ENCODE assay signal across 8 cellular contexts in genomic region chr10:45000764-45001381, GRCh38. TPM values are rescaled to one million over a fixed set of nuclear protein-coding genes. Genes with fewer than 3 reads are reported as not detected.
DNase-seq lines count a peak whose midpoint lies in the region; ATAC-seq and TF ChIP-seq lines count a peak whose summit lies in the region.

Gene ZNF22, plus strand, starts transcription at chr10:45000923. Its CDS starts 2,446 bp downstream, at chr10:45003369.

- WGBS in ovary, 3 donors = 1 to 2% (median 1%) methylated on average over 66 to 79 of the region's 79 CpGs
- 0 to 3% methylated on average over 24 to 25 of the region's 79 CpGs for WGBS in tibial nerve, 2 donors

- peak; percentile 65 for TF ChIP-seq POLR2A in ovary (IDR thresholded peaks at IDR 0.05)
- peak; percentile 48 to 71 for TF ChIP-seq POLR2A in tibial nerve (IDR thresholded peaks at IDR 0.05)

- peaks cover 32% of the 10 kb centered on the region for H3K36me3 Mint-ChIP-seq in activated naive CD4-positive, alpha-beta T cell treated with anti-CD3 and anti-CD28 coated beads for 36 hours (ENCODE audit: low read depth)

- peak within 1 kb of the TSS; percentile 71 for H3K4me3 ChIP-seq in SJSA1
- H3K4me3 ChIP-seq in ovary = peak within 1 kb of the TSS; percentile 64
- peak within 1 kb of the TSS; percentile 50 to 68 (median 62) for H3K4me3 ChIP-seq in tibial nerve

- intact Hi-C loops in activated naive CD4-positive, alpha-beta T cell treated with anti-CD3 and anti-CD28 coated beads for 36 hours (cut with micrococcal nuclease) = loop anchor here (2.0 to 10.0 kb wide), 9 partner anchors 26 to 1031 kb away; partner anchors contain the start of genes NCOA4, RASSF4, TIMM23 and WASHC2C
- intact Hi-C loops in ovary (cut with DNase I) = loop anchor here in 1 of 4 donors (10.0 kb wide), 1 partner anchor 66 kb away; no protein-coding TSS in a partner anchor

- TF ChIP-seq CTCF in ovary (IDR thresholded peaks at IDR 0.05) (peak in 2 of 3 donors; percentile 32 to 36), tibial nerve (IDR thresholded peaks at IDR 0.05) (peak in 4 of 5 experiments; percentile 14 to 42 (median 22))

- H3K4me3 Mint-ChIP-seq in activated naive CD4-positive, alpha-beta T cell treated with anti-CD3 and anti-CD28 coated beads for 36 hours = peak within 1 kb of the TSS; percentile 83

- H3K27me3 Mint-ChIP-seq in activated naive CD4-positive, alpha-beta T cell treated with anti-CD3 and anti-CD28 coated beads for 36 hours (ENCODE audit: low read depth) = no peaks in the 10 kb centered on the region

- peaks cover 26% of the 10 kb centered on the region for H3K4me1 Mint-ChIP-seq in activated naive CD4-positive, alpha-beta T cell treated with anti-CD3 and anti-CD28 coated beads for 36 hours (ENCODE audit: low read depth)

- peaks cover 25% of the 10 kb centered on the region for H3K9me3 Mint-ChIP-seq in activated naive CD4-positive, alpha-beta T cell treated with anti-CD3 and anti-CD28 coated beads for 36 hours

- H3K27me3 ChIP-seq in SJSA1 (replicated peaks) (no peaks in the 10 kb centered on the region), ovary (no peaks in the 10 kb centered on the region), tibial nerve (no peaks in the 10 kb centered on the region)

- peak; percentile 96 for DNase-seq in D341Med (ENCODE audit: low spot score)
- DNase-seq in HK-2 (ENCODE audit: unreplicated experiment) = peak; percentile 79
- DNase-seq in SJSA1 (ENCODE audit: low read depth in 1 of 2, low spot score in 2 of 2) = peak; percentile 90 to 95
- peak; percentile 65 for DNase-seq in activated naive CD4-positive, alpha-beta T cell treated with anti-CD3 and anti-CD28 coated beads for 36 hours
- DNase-seq in glomerular visceral epithelial cell (ENCODE audit: extremely low spot score) = peak; percentile 69
- DNase-seq in ovary = peak; percentile 70 to 86 (median 79)
- DNase-seq in tibial nerve (ENCODE audit: low spot score in 2 of 2) = peak; percentile 47 to 53

- H3K27ac ChIP-seq in SJSA1 = peak within 1 kb of the TSS; percentile 91
- peak within 1 kb of the TSS; percentile 70 to 75 for H3K27ac ChIP-seq in ovary
- H3K27ac ChIP-seq in tibial nerve = peak within 1 kb of the TSS; percentile 94 to 97 (median 96)

- H3K9me3 ChIP-seq in SJSA1 (replicated peaks) (no peaks in the 10 kb centered on the region), ovary (no peaks in the 10 kb centered on the region), tibial nerve (peaks cover 0 to 10% (median 0%) of the 10 kb centered on the region in 4 donors)

- peaks cover 33% of the 10 kb centered on the region for H3K36me3 ChIP-seq in SJSA1
- H3K36me3 ChIP-seq in ovary = no peaks in the 10 kb centered on the region
- peaks cover 0 to 29% (median 0%) of the 10 kb centered on the region in 3 donors for H3K36me3 ChIP-seq in tibial nerve

- peak within 1 kb of the TSS; percentile 79 for H3K27ac Mint-ChIP-seq in activated naive CD4-positive, alpha-beta T cell treated with anti-CD3 and anti-CD28 coated beads for 36 hours

- TF ChIP-seq EP300 in ovary (IDR thresholded peaks at IDR 0.05) (no peak), tibial nerve (IDR thresholded peaks at IDR 0.05) (no peak)

- CTCF ChIA-PET in activated naive CD4-positive, alpha-beta T cell treated with anti-CD3 and anti-CD28 coated beads for 36 hours (lab: Charles Lee) = interaction anchor here (0.6 to 1.5 kb wide), 3 partner anchors 68 to 119 kb away, joined by 3 read pairs; no protein-coding TSS in a partner anchor

- ATAC-seq in GM19463 (IDR thresholded peaks at IDR 0.05; ENCODE audit: unreplicated experiment) = peak; percentile 74

- H3K4me1 ChIP-seq in SJSA1 (replicated peaks) (peaks cover 56% of the 10 kb centered on the region), ovary (ENCODE audit: insufficient read depth) (peaks cover 19% of the 10 kb centered on the region), tibial nerve (peaks cover 4 to 69% (median 45%) of the 10 kb centered on the region in 4 donors)

RNA-seq across cellular contexts. Expression of gene ZNF22, which starts in this region (rescaled TPM):
- 59.6 and 88.5 TPM in 2 replicates for total RNA-seq in SJSA1 (2014; rRNA removed; shearing (Covaris generic))
- total RNA-seq in activated naive CD4-positive, alpha-beta T cell treated with anti-CD3 and anti-CD28 coated beads for 36 hours = 10 to 100 TPM; 18.7 to 19.5 TPM
- total RNA-seq in ovary = 10 to 100 TPM; 19.4 to 38.0 (median 28.6) TPM
- 10 to 100 TPM; 25.5 to 27.4 TPM for polyA plus RNA-seq in ovary
- total RNA-seq in tibial nerve = 10 to 100 TPM; 23.4 to 30.2 (median 26.0) TPM

Comparison
In these comparisons a context has a peak if more than half of its experiments do, and no peak if none do; other contexts are left out.
1. Peak in every context shown above with its lines: DNase-seq, ATAC-seq, H3K4me3 ChIP-seq and H3K27ac ChIP-seq.